In genomic region chr14:51357250-51357649, GRCh38 we compare ENCODE assay signal across 13 cellular contexts.
A peak's percentile ranks its signal among the peaks of the same experiment; 100 is the strongest.
DNase-seq lines count a peak whose midpoint lies in the region; ATAC-seq and TF ChIP-seq lines count a peak whose summit lies in the region.
"Had no signal": no experiment of that assay in that cellular context is flagged by ENCODE, and none has a peak within 500 bp of the region (broad histone marks: within the 10 kb centered on the region; RNA-seq: fewer than 3 reads in every experiment).

No MANE protein-coding gene starts in this region.

- H3K14ac ChIP-seq in IMR-90 (replicated peaks; ENCODE audit: low read depth, low read length) = peak overlapping the region; percentile 16; the same call in 1 of the 2 replicates

- H2BK5ac ChIP-seq in IMR-90 (ENCODE audit: low read depth, low read length, poor library complexity, severe bottlenecking) = peak overlapping the region; percentile 20

- no peaks in the 10 kb centered on the region for H3K27me3 ChIP-seq in A673 (replicated peaks; ENCODE audit: insufficient read depth, low read depth, low read length, poor library complexity)
- no peaks in the 10 kb centered on the region for H3K27me3 ChIP-seq in IMR-90 (ENCODE audit: control insufficient read depth, insufficient read depth, low read length)
- H3K27me3 ChIP-seq in PC-3 (ENCODE audit: low read length) = no peaks in the 10 kb centered on the region
- no peaks in the 10 kb centered on the region for H3K27me3 ChIP-seq in aorta (ENCODE audit: control insufficient read depth in 1 of 2, insufficient read depth in 2 of 2, low read length in 1 of 2)
- H3K27me3 ChIP-seq: esophagus muscularis mucosa had no signal

- H3K4me2 ChIP-seq in IMR-90 (ENCODE audit: low read depth, low read length) (no peak overlapping the region), PC-3 (ENCODE audit: low read length) (no peak overlapping the region)

- H2BK15ac ChIP-seq in IMR-90 (ENCODE audit: low read depth, low read length) = no peak overlapping the region

- H3K9me3 ChIP-seq in A673 (ENCODE audit: low read depth, low read length, poor library complexity, severe bottlenecking) = no peaks in the 10 kb centered on the region
- H3K9me3 ChIP-seq in IMR-90 (ENCODE audit: control insufficient read depth, insufficient read depth, low read length) = no peaks in the 10 kb centered on the region
- H3K9me3 ChIP-seq in PC-3 (ENCODE audit: low read length) = no peaks in the 10 kb centered on the region
- H3K9me3 ChIP-seq in aorta (ENCODE audit: control insufficient read depth, low read length) = no peaks in the 10 kb centered on the region
- H3K9me3 ChIP-seq: esophagus muscularis mucosa had no signal

- H4K8ac ChIP-seq in IMR-90 (ENCODE audit: low read depth in 2 of 2, low read length in 2 of 2) = peak overlapping the region in 1 of 2 experiments; percentile 67; a peak in 1 of 4 replicates

- H3K9ac ChIP-seq in IMR-90 (ENCODE audit: low read depth, low read length) = no peak overlapping the region
- no peak overlapping the region for H3K9ac ChIP-seq in PC-3 (ENCODE audit: low read length)

- H3K79me1 ChIP-seq in IMR-90 (ENCODE audit: low read depth in 1 of 2, low read length in 2 of 2) = no peaks in the 10 kb centered on the region

- no peak overlapping the region for H2AFZ ChIP-seq in IMR-90 (replicated peaks; ENCODE audit: low read length, poor library complexity)
- no peak overlapping the region for H2AFZ ChIP-seq in PC-3 (ENCODE audit: low read length)

- no peaks in the 10 kb centered on the region for H3K9me2 ChIP-seq in PC-3 (replicated peaks; ENCODE audit: low read length)

- H2AK5ac ChIP-seq in IMR-90 (ENCODE audit: low read depth, low read length) = no peak overlapping the region

- in situ Hi-C loops in IMR-90 (cut with MboI; ENCODE audit: low sequenced_read_pairs) = no loop called here

- peak overlapping the region; percentile 71; the same call in 1 of the 2 replicates for H2BK120ac ChIP-seq in IMR-90 (ENCODE audit: low read depth, low read length)

- no peak overlapping the region for H3K56ac ChIP-seq in IMR-90 (ENCODE audit: extremely low read depth, insufficient read depth, low read length)

- dilution Hi-C loops in IMR-90 (cut with HindIII; ENCODE audit: low sequenced_read_pairs, unreplicated experiment) = no loop called here

- H3K79me2 ChIP-seq in PC-3 (ENCODE audit: low read length) = no peaks in the 10 kb centered on the region

- CTCF ChIA-PET in A673 (lab: Charles Lee) (no interaction called here), IMR-90 (lab: Yijun Ruan, JAX) (interaction anchor here (0.5 kb wide), 1 partner anchor 39 kb away, joined by 3 read pairs; no protein-coding TSS in a partner anchor), PC-3 (lab: Charles Lee) (no interaction called here)

- TF ChIP-seq CTCF in A673 (conservative IDR thresholded peaks at IDR 0.05; ENCODE audit: low read depth, low read length) (no peak), IMR-90 (conservative IDR thresholded peaks at IDR 0.05; ENCODE audit: low read depth, low read length) (no peak), PC-3 (conservative IDR thresholded peaks at IDR 0.05; ENCODE audit: low read depth, low read length) (no peak)

- BruUV-seq in A673 (replicated peaks; lab: Mats Ljungman, UMichigan) (no TSS peak), IMR-90 (replicated peaks; lab: Mats Ljungman, UMichigan) (no TSS peak), PC-3 (replicated peaks; lab: Mats Ljungman, UMichigan) (no TSS peak)

- H3K18ac ChIP-seq in IMR-90 (ENCODE audit: low read depth, low read length) = peak overlapping the region; percentile 63

- H3K23ac ChIP-seq in IMR-90 (ENCODE audit: low read depth, low read length) = no peak overlapping the region

- intact Hi-C loops in A673 (cut with micrococcal nuclease; ENCODE audit: unreplicated experiment) = no loop called here
- intact Hi-C loops in IMR-90 (cut with micrococcal nuclease) = no loop called here
- intact Hi-C loops in PC-3 (cut with micrococcal nuclease) = no loop called here
- intact Hi-C loops in aorta (cut with DNase I) = no loop called here

- peak; percentile 71 for ATAC-seq in IMR-90 (ENCODE audit: low read depth)
- ATAC-seq in PC-3 = no peak
- no peak for ATAC-seq in aorta (ENCODE audit: low FRiP score)
- ATAC-seq: activated CD8-positive, alpha-beta T cell treated with anti-CD3 and anti-CD28 coated beads for 36 hours had no signal

- H4K5ac ChIP-seq in IMR-90 (ENCODE audit: low read depth, low read length) = peak overlapping the region; percentile 10

- no peak for TF ChIP-seq RAD21 in IMR-90 (IDR thresholded peaks at IDR 0.05; ENCODE audit: low read length)

- WGBS in IMR-90 (ENCODE audit: extremely low coverage in 2 of 2, insufficient read length in 1 of 2), 2 experiments = no CpG with 5 or more reads among the region's 3 CpGs
- 75 to 78% methylated on average over 3 of the region's 3 CpGs for WGBS in aorta, 2 donors

- DNase-seq in A673 (ENCODE audit: low spot score) = peak; percentile 49
- DNase-seq in IMR-90 = peak; percentile 46
- DNase-seq in astrocyte of the hippocampus (ENCODE audit: low read depth, low spot score) = peak; percentile 54
- peak; percentile 60 for DNase-seq in iris pigment epithelial cell (ENCODE audit: low read depth)
- DNase-seq in T1000 (lab: John Stamatoyannopoulos, UW) = no peak
- DNase-seq in PC-3 = no peak
- no peak for DNase-seq in aorta
- no peak for DNase-seq in COLO668 (lab: John Stamatoyannopoulos, UW; ENCODE audit: unreplicated experiment)
- DNase-seq: activated CD8-positive, alpha-beta T cell treated with anti-CD3 and anti-CD28 coated beads for 36 hours; hippocampal formation; NCI-H1048; trophoblast cell had no signal

- H3K4me1 ChIP-seq in A673 (ENCODE audit: insufficient read depth, low read length, poor library complexity, severe bottlenecking) = peaks cover 34% of the 10 kb centered on the region
- H3K4me1 ChIP-seq in IMR-90 (ENCODE audit: control insufficient read depth, insufficient read depth, low read length) = peaks cover 9% of the 10 kb centered on the region
- H3K4me1 ChIP-seq in PC-3 (ENCODE audit: insufficient read depth, low read length) = no peaks in the 10 kb centered on the region
- no peaks in the 10 kb centered on the region for H3K4me1 ChIP-seq in aorta (ENCODE audit: control insufficient read depth in 1 of 2, insufficient read depth in 2 of 2, low read length in 2 of 2)
- H3K4me1 ChIP-seq: esophagus muscularis mucosa had no signal

- no peaks in the 10 kb centered on the region for H3K9me1 ChIP-seq in IMR-90 (ENCODE audit: insufficient read depth, low read length)

- H2AK9ac ChIP-seq in IMR-90 (replicated peaks; ENCODE audit: low read depth, low read length, poor library complexity) = no peak overlapping the region

- H3F3A ChIP-seq in PC-3 (ENCODE audit: low read length, unreplicated experiment) = no peaks in the 10 kb centered on the region

- no peaks in the 10 kb centered on the region for H4K20me1 ChIP-seq in IMR-90 (ENCODE audit: insufficient read depth, low read length)
- no peaks in the 10 kb centered on the region for H4K20me1 ChIP-seq in PC-3 (ENCODE audit: low read length)

- H3K4ac ChIP-seq in IMR-90 (ENCODE audit: low read depth, low read length) = peak overlapping the region; percentile 32

- peak overlapping the region; percentile 63 for H3K27ac ChIP-seq in A673 (ENCODE audit: low read depth, low read length, poor library complexity, severe bottlenecking)
- H3K27ac ChIP-seq in IMR-90 (ENCODE audit: insufficient read depth, low read length) = peak overlapping the region; percentile 49; the same call in 1 of the 2 replicates
- no peak overlapping the region for H3K27ac ChIP-seq in PC-3 (ENCODE audit: low read length)
- no peak overlapping the region for H3K27ac ChIP-seq in aorta (ENCODE audit: low read depth in 1 of 2, low read length in 2 of 2)
- H3K27ac ChIP-seq: esophagus muscularis mucosa had no signal

- no peak overlapping the region for H3K4me3 ChIP-seq in A673 (ENCODE audit: low read depth, low read length, poor library complexity, severe bottlenecking)
- no peak overlapping the region for H3K4me3 ChIP-seq in IMR-90 (ENCODE audit: insufficient read depth, low read depth, low read length)
- H3K4me3 ChIP-seq in PC-3 (ENCODE audit: low read length) = no peak overlapping the region
- H3K4me3 ChIP-seq in aorta (ENCODE audit: low read length in 2 of 2) = no peak overlapping the region
- H3K4me3 ChIP-seq: esophagus muscularis mucosa had no signal

- H3K36me3 ChIP-seq in A673 (ENCODE audit: insufficient read depth, low read length, poor library complexity, severe bottlenecking) (no peaks in the 10 kb centered on the region), IMR-90 (ENCODE audit: control insufficient read depth, insufficient read depth, low read length) (no peaks in the 10 kb centered on the region), PC-3 (ENCODE audit: low read depth, low read length) (no peaks in the 10 kb centered on the region), aorta (ENCODE audit: control insufficient read depth in 1 of 2, insufficient read depth in 2 of 2, low read length in 1 of 2) (no peaks in the 10 kb centered on the region)
- H3K36me3 ChIP-seq: esophagus muscularis mucosa had no signal

- H4K91ac ChIP-seq in IMR-90 (ENCODE audit: insufficient read depth, low read depth, low read length) = no peak overlapping the region

- POLR2A ChIA-PET in A673 (lab: Charles Lee; ENCODE audit: low non-redundant PET) (no interaction called here), IMR-90 (lab: Charles Lee; ENCODE audit: unreplicated experiment) (no interaction called here), PC-3 (lab: Charles Lee; ENCODE audit: unreplicated experiment) (no interaction called here)

- H2BK20ac ChIP-seq in IMR-90 (ENCODE audit: low read depth, low read length) = peak overlapping the region; percentile 44; the same call in 1 of the 2 replicates

- no peak for TF ChIP-seq POLR2A in IMR-90 (IDR thresholded peaks at IDR 0.05; ENCODE audit: low read depth, low read length)

TF ChIP-seq in IMR-90, 13 proteins besides CTCF, POLR2A, EP300 and RAD21:
- TF ChIP-seq, protein P1, sequence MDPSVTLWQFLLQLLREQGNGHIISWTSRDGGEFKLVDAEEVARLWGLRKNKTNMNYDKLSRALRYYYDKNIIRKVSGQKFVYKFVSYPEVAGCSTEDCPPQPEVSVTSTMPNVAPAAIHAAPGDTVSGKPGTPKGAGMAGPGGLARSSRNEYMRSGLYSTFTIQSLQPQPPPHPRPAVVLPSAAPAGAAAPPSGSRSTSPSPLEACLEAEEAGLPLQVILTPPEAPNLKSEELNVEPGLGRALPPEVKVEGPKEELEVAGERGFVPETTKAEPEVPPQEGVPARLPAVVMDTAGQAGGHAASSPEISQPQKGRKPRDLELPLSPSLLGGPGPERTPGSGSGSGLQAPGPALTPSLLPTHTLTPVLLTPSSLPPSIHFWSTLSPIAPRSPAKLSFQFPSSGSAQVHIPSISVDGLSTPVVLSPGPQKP (IDR thresholded peaks at IDR 0.05; ENCODE audit: borderline replicate concordance, low read depth, low read length) = no peak
- TF ChIP-seq MAFK (IDR thresholded peaks at IDR 0.05; ENCODE audit: low read depth, low read length) (no peak), BHLHE40 (IDR thresholded peaks at IDR 0.05; ENCODE audit: low read depth, low read length) (peak; percentile 53; the same call in 1 of the 2 replicates)

Comparison
In these comparisons a context has a peak if more than half of its experiments do, and no peak if none do; other contexts are left out.
1. DNase-seq: peak in A673 (single experiment), IMR-90 (single experiment), astrocyte of the hippocampus (single experiment) and iris pigment epithelial cell (single experiment); none in T1000 (single experiment), PC-3 (single experiment), aorta (0 of 2) and COLO668 (single experiment).
2. H3K27ac ChIP-seq: peak in A673 (single experiment) and IMR-90 (single experiment); none in PC-3 (single experiment) and aorta (0 of 2).